8 cellular contexts compared by ENCODE assay signal in the genomic region with DNA sequence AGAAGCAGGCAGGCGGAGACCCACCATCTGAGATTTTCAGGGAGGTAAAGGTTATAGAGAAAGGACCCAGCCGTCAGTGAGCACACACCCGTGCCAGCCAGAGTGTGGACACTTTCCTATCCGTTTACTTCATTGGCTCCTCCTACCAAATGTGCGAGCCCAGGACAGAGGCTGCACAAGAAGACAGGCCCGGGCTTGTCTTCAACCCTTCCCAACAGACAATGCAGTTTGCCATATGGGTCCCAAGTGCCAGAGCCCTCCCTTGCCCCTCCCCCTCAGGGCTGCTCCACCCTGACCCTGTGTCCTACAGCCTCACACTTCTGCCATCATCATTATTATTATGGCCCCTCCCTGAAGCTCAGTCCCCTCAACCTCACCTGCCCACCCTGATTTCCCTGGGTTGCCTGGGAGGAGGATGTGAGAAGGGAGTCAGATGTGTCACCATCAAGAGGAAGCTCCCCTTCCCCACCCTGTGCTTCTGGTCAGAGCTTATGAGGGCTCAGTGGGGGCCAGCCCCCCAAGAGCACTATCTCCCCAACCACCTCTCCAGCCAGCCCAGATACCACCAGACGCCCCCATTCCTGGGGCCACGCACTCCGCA. TPM values are rescaled to one million over a fixed set of nuclear protein-coding genes. Genes with fewer than 3 reads are reported as not detected.
DNase-seq lines count a peak whose midpoint lies in the region; ATAC-seq, FAIRE-seq and TF ChIP-seq lines count a peak whose summit lies in the region.
"Had no signal": no experiment of that assay in that cellular context is flagged by ENCODE, and none has a peak within 500 bp of the region (broad histone marks: within the 10 kb centered on the region; RNA-seq: fewer than 3 reads in every experiment).

No MANE protein-coding gene starts in this region.

- no peaks in the 10 kb centered on the region; a peak in 1 of 7 replicates for H3K27me3 ChIP-seq in H1 (replicated peaks in 1 of 4; ENCODE audit: control insufficient read depth in 3 of 4, extremely low read depth in 1 of 4, insufficient read depth in 3 of 4, low read length in 3 of 4)
- no peaks in the 10 kb centered on the region for H3K27me3 ChIP-seq in spleen (replicated peaks in 1 of 7)
- no peaks in the 10 kb centered on the region for H3K27me3 ChIP-seq in adrenal gland

- H3K9ac ChIP-seq in H1 (replicated peaks in 1 of 4; ENCODE audit: extremely low read depth in 1 of 4, low read depth in 3 of 4, low read length in 3 of 4) = no peak overlapping the region

- TF ChIP-seq RAD21 in H1 (IDR thresholded peaks at IDR 0.05 in 1 of 2, conservative IDR thresholded peaks at IDR 0.05 in 1 of 2; ENCODE audit: low read depth in 2 of 2, low read length in 2 of 2) = no peak

- H3K4me1 ChIP-seq in H1 (replicated peaks in 1 of 4; ENCODE audit: control insufficient read depth in 3 of 4, insufficient read depth in 4 of 4, low read length in 3 of 4) (peaks cover 0 to 19% (median 3%) of the 10 kb centered on the region in 4 experiments; a peak in 6 of 7 replicates), spleen (peaks cover 92 to 100% (median 100%) of the 10 kb centered on the region in 6 donors), adrenal gland (replicated peaks in 1 of 2) (peaks cover 5 to 14% of the 10 kb centered on the region in 2 donors)

- H3K79me2 ChIP-seq in H1 (ENCODE audit: control insufficient read depth in 1 of 2, insufficient read depth in 2 of 2, low read length in 2 of 2) = no peaks in the 10 kb centered on the region

- no peaks in the 10 kb centered on the region for H3K79me1 ChIP-seq in H1 (ENCODE audit: low read depth, low read length)

- intact Hi-C loops in spleen (cut with DNase I; ENCODE audit: low total_unique reads) (no loop called here), adrenal gland (cut with DNase I) (no loop called here)

- no peak overlapping the region for H2AK5ac ChIP-seq in H1 (ENCODE audit: low read depth, low read length)

- no peaks in the 10 kb centered on the region for H4K20me1 ChIP-seq in H1 (replicated peaks in 1 of 2; ENCODE audit: control insufficient read depth in 1 of 2, insufficient read depth in 2 of 2, low read length in 2 of 2)

- H3K14ac ChIP-seq in H1 (ENCODE audit: insufficient read length) = no peak overlapping the region

- H3K23ac ChIP-seq in H1 (ENCODE audit: insufficient read length) = no peak overlapping the region

- peak overlapping the region; percentile 44 for H3K18ac ChIP-seq in H1 (ENCODE audit: extremely low read depth, low read length)

- no peak for FAIRE-seq in H1 (lab: Jason Lieb, UNC)
- FAIRE-seq: colon had no signal

- TF ChIP-seq CTCF in H1 (IDR thresholded peaks at IDR 0.05; ENCODE audit: control extremely low read depth in 1 of 3, insufficient read depth in 1 of 3, low read depth in 1 of 3, low read length in 3 of 3) (no peak), spleen (IDR thresholded peaks at IDR 0.05 in 8 of 11, conservative IDR thresholded peaks at IDR 0.05 in 3 of 11) (no peak), adrenal gland (IDR thresholded peaks at IDR 0.05) (no peak)

- peak; percentile 50 for TF ChIP-seq POLR2A in GM19099 (IDR thresholded peaks at IDR 0.05; ENCODE audit: extremely low read depth, insufficient read length, low read depth)
- TF ChIP-seq POLR2A in H1 (IDR thresholded peaks at IDR 0.05; ENCODE audit: control extremely low read depth in 1 of 2, low read depth in 2 of 2, low read length in 2 of 2) = no peak
- TF ChIP-seq POLR2A in spleen (IDR thresholded peaks at IDR 0.05) = no peak
- TF ChIP-seq POLR2A in adrenal gland (IDR thresholded peaks at IDR 0.05) = no peak

- 0 out of 2 replicates have a peak overlapping the region, but pooled peaks have one; percentile 18 for H2BK15ac ChIP-seq in H1 (ENCODE audit: low read length)

- H3K36me3 ChIP-seq in H1 (ENCODE audit: control insufficient read depth in 2 of 4, insufficient read depth in 4 of 4, low read length in 3 of 4) = no peaks in the 10 kb centered on the region
- peaks cover 0 to 90% (median 6%) of the 10 kb centered on the region in 6 donors for H3K36me3 ChIP-seq in spleen
- no peaks in the 10 kb centered on the region for H3K36me3 ChIP-seq in adrenal gland (replicated peaks in 1 of 2)

- peak overlapping the region; percentile 10 for H4K5ac ChIP-seq in H1 (ENCODE audit: insufficient read length, low read depth, low read length)

- H4K8ac ChIP-seq in H1 (ENCODE audit: extremely low read depth, insufficient read depth, low read length) = no peak overlapping the region

- H2BK12ac ChIP-seq in H1 (ENCODE audit: low read depth, low read length) = peak overlapping the region; percentile 89; the same call in 1 of the 2 replicates

- H3K4ac ChIP-seq in H1 (replicated peaks; ENCODE audit: insufficient read length, low read depth, low read length) = peak overlapping the region; percentile 41

- CTCF ChIA-PET in H1 (lab: Charles Lee; ENCODE audit: partially characterized antibody) = interaction anchor here (1.9 to 55.1 kb wide), 4 partner anchors 8 to 180 kb away, joined by 5 to 1640 read pairs (median 824); a partner anchor contains a TSS

- peak overlapping the region; percentile 91 for H4K91ac ChIP-seq in H1 (replicated peaks; ENCODE audit: insufficient read length, low read length)

- H3K4me3 ChIP-seq in H1 (ENCODE audit: extremely low read depth in 1 of 4, insufficient read depth in 2 of 4, low read depth in 3 of 4, low read length in 4 of 4) = no peak overlapping the region
- H3K4me3 ChIP-seq in spleen = peak overlapping the region in 5 of 8 donors; percentile 2 to 80 (median 5)
- H3K4me3 ChIP-seq in adrenal gland = no peak overlapping the region

- H2BK5ac ChIP-seq in H1 (ENCODE audit: low read depth, low read length) = peak overlapping the region; percentile 82

- no peak overlapping the region for H3K56ac ChIP-seq in H1 (replicated peaks; ENCODE audit: insufficient read length, low read depth, low read length)

- 91% methylated on average over 9 of the region's 9 CpGs; no CpG with 5 or more reads in 1 of the 2 experiments for WGBS in H1 (ENCODE audit: extremely low coverage in 1 of 2, insufficient coverage in 1 of 2, insufficient read length in 1 of 2, insufficient replicate concordance in 2 of 2, low coverage in 1 of 2, low lambda C conversion rate in 2 of 2, missing lambda C conversion rate in 1 of 2), 2 experiments
- WGBS in spleen, 5 donors = 34 to 53% (median 50%) methylated on average over 9 of the region's 9 CpGs
- WGBS in adrenal gland, 4 donors = 66 to 75% (median 72%) methylated on average over 8 to 9 of the region's 9 CpGs

- TF ChIP-seq EP300 in H1 (IDR thresholded peaks at IDR 0.05; ENCODE audit: borderline replicate concordance in 1 of 2, low read depth in 2 of 2, low read length in 2 of 2) = no peak

- DNase-seq in NCI-H510A (lab: John Stamatoyannopoulos, UW) = peak; percentile 74
- DNase-seq in H1 (ENCODE audit: low read depth in 1 of 2, low spot score in 2 of 2) = no peak
- no peak for DNase-seq in spleen
- no peak for DNase-seq in adrenal gland

- no peak overlapping the region for H2AFZ ChIP-seq in H1 (ENCODE audit: low read length)

- H2BK120ac ChIP-seq in H1 (replicated peaks; ENCODE audit: low read depth, low read length) = peak overlapping the region; percentile 67

- no peaks in the 10 kb centered on the region for H3K9me3 ChIP-seq in H1 (ENCODE audit: insufficient read depth in 2 of 2, low read depth in 1 of 2, low read length in 1 of 2)
- no peaks in the 10 kb centered on the region for H3K9me3 ChIP-seq in spleen
- no peaks in the 10 kb centered on the region for H3K9me3 ChIP-seq in adrenal gland (replicated peaks in 1 of 3)

- no peak for ATAC-seq in HG02610 (IDR thresholded peaks at IDR 0.05; ENCODE audit: unreplicated experiment)
- ATAC-seq in SK-N-SH treated with all-trans-retinoic acid at 6 μM for 48 hours = no peak

- POLR2A ChIA-PET in H1 (lab: Charles Lee; ENCODE audit: partially characterized antibody) = no interaction called here

- no peak overlapping the region for H3K4me2 ChIP-seq in H1 (ENCODE audit: insufficient read depth in 1 of 2, low read depth in 2 of 2, low read length in 2 of 2)

- no peak overlapping the region for H3K27ac ChIP-seq in H1 (ENCODE audit: low read depth, low read length)
- peak overlapping the region; percentile 54 to 99 (median 96) for H3K27ac ChIP-seq in spleen
- H3K27ac ChIP-seq in adrenal gland = peak overlapping the region in 1 of 5 donors; percentile 45

- peak overlapping the region; percentile 95 for H2BK20ac ChIP-seq in H1 (ENCODE audit: low read length)

- no peaks in the 10 kb centered on the region; the same call in 1 of the 2 replicates for H3K23me2 ChIP-seq in H1 (ENCODE audit: low read depth, low read length)

TF ChIP-seq in H1, 55 proteins besides CTCF, POLR2A, EP300 and RAD21 (continues in another document):
- no peak for TF ChIP-seq ASH2L (IDR thresholded peaks at IDR 0.05; ENCODE audit: low read length)

RNA-seq across cellular contexts. Expression of a gene that starts 9.4 kb away (rescaled TPM):
- total RNA-seq in H1 (2021; fragmentation: NEBNext Ultra II Directional; extraction: Animal tissue kit (Norgen Biotek cat#: 25700)) = 0.37 and 0.52 TPM in 2 replicates
- 0.77 and 1.4 TPM in 2 replicates for polyA plus RNA-seq in H1 (2011; rRNA removed)
- polyA plus RNA-seq in H1 (2011; cell fraction: cytosol; rRNA removed) = 0.83 TPM
- polyA plus RNA-seq in H1 (2011; cell fraction: nucleus; rRNA removed) = 0.46 TPM
- polyA plus RNA-seq in H1 (2012, experiment 1 of 2) = 0.39 to 0.60 TPM (median 0.52 TPM) in 3 of 4 replicates, not detected in the other
- polyA plus RNA-seq in H1 (2012, experiment 2 of 2) = 0.18 TPM
- 0.57 TPM for polyA plus RNA-seq in H1 (2013, experiment 1 of 2)
- 0.99 TPM for polyA plus RNA-seq in H1 (2013, experiment 2 of 2)
- polyA minus RNA-seq in H1 (2011; rRNA and poly(A)+ RNA removed) = 1.0 and 1.1 TPM in 2 replicates
- polyA minus RNA-seq in H1 (2011; cell fraction: cytosol; rRNA and poly(A)+ RNA removed) = not detected
- 0.30 TPM for polyA minus RNA-seq in H1 (2011; cell fraction: nucleus; rRNA and poly(A)+ RNA removed)
- 100 to 1,000 TPM; 473 to 747 (median 586) TPM for total RNA-seq in spleen
- 100 to 1,000 TPM; 419 to 691 (median 502) TPM for polyA plus RNA-seq in spleen
- total RNA-seq in adrenal gland = 100 to 1,000 TPM in 5 of 8 donors, 10 to 100 TPM in 3; 24.0 to 176 (median 130) TPM
- 100 to 1,000 TPM in 1 of 3 donors, 10 to 100 TPM in 2; 85.9 to 177 (median 97.1) TPM for polyA plus RNA-seq in adrenal gland

RNA-seq across cellular contexts. Expression of a gene that starts 24.8 kb away (rescaled TPM):
- total RNA-seq in H1 (2021; fragmentation: NEBNext Ultra II Directional; extraction: Animal tissue kit (Norgen Biotek cat#: 25700)) = 0.11 and 0.28 TPM in 2 replicates
- polyA plus RNA-seq in H1 (2011; rRNA removed) = 0.11 and 0.12 TPM in 2 replicates
- polyA plus RNA-seq in H1 (2011; cell fraction: cytosol; rRNA removed) = 0.23 TPM
- polyA plus RNA-seq in H1 (2011; cell fraction: nucleus; rRNA removed) = 0.19 TPM
- polyA plus RNA-seq in H1 (2012, experiment 1 of 2) = 0.11 to 0.32 TPM (median 0.16 TPM) in 4 replicates
- polyA plus RNA-seq in H1 (2012, experiment 2 of 2) = not detected
- polyA plus RNA-seq in H1 (2013, experiment 1 of 2) = 0.08 TPM
- 0.11 TPM for polyA plus RNA-seq in H1 (2013, experiment 2 of 2)
- polyA minus RNA-seq in H1 (2011; rRNA and poly(A)+ RNA removed) = 0.13 and 0.24 TPM in 2 replicates
- not detected for polyA minus RNA-seq in H1 (2011; cell fraction: cytosol; rRNA and poly(A)+ RNA removed)
- polyA minus RNA-seq in H1 (2011; cell fraction: nucleus; rRNA and poly(A)+ RNA removed) = not detected
- total RNA-seq in spleen = 1 to 10 TPM in 1 of 7 donors, under 1 TPM in 5, not detected in 1; 0.30 to 1.1 (median 0.69) TPM
- polyA plus RNA-seq in spleen = under 1 TPM; 0.04 to 0.08 (median 0.06) TPM
- total RNA-seq in adrenal gland = under 1 TPM in 2 of 8 donors, not detected in 6; 0.27 to 0.55 TPM
- polyA plus RNA-seq in adrenal gland = under 1 TPM; 0.05 to 0.10 (median 0.08) TPM

Comparison
In these comparisons a context has a peak if more than half of its experiments do, and no peak if none do; other contexts are left out.
1. H3K4me3 ChIP-seq: peak in spleen (5 of 8); none in H1 (0 of 4) and adrenal gland (0 of 4).
2. RNA of a gene that starts 9.4 kb away (total RNA-seq): 473 to 747 TPM in spleen and 24.0 to 176 TPM in adrenal gland; 0.37 to 0.52 TPM in H1; every median in the first group is over 10 times any median in the second.